ENCODE assay signal across 1 cellular context in genomic region chr2:48508461-48509124, GRCh38.
TF ChIP-seq lines count a peak whose summit lies in the region.

No MANE protein-coding gene starts in this region.

TF ChIP-seq in HepG2, 621 proteins besides CTCF, POLR2A, EP300 and RAD21 (continued from another document):
- 0 out of 2 replicates have a peak, but pooled peaks have one; percentile 9 for TF ChIP-seq PATZ1 (CRISPR knock-in tag; IDR thresholded peaks at IDR 0.05)
- TF ChIP-seq HDAC2 (CRISPR knock-in tag; IDR thresholded peaks at IDR 0.05): peak; percentile 24; the same call in 1 of the 2 replicates
- peak; percentile 21; the same call in 1 of the 2 replicates for TF ChIP-seq KAT8 (CRISPR knock-in tag; IDR thresholded peaks at IDR 0.05)
- peak; percentile 57 for TF ChIP-seq FOXA3 (CRISPR knock-in tag; IDR thresholded peaks at IDR 0.05)
- no peak for TF ChIP-seq SOX6 (IDR thresholded peaks at IDR 0.05)
- TF ChIP-seq SOX6 (CRISPR knock-in tag; IDR thresholded peaks at IDR 0.05): peak; percentile 22; the same call in 1 of the 2 replicates
- peak; percentile 58 for TF ChIP-seq SAP130 (CRISPR knock-in tag; IDR thresholded peaks at IDR 0.05; ENCODE audit: low read depth)
- no peak for TF ChIP-seq KIAA2018 (CRISPR knock-in tag; IDR thresholded peaks at IDR 0.05; ENCODE audit: borderline replicate concordance)
- no peak for TF ChIP-seq CENPBD1 (CRISPR knock-in tag; IDR thresholded peaks at IDR 0.05; ENCODE audit: borderline replicate concordance, low read depth)
- TF ChIP-seq HOXA9 (CRISPR knock-in tag; IDR thresholded peaks at IDR 0.05; ENCODE audit: borderline replicate concordance): no peak
- 0 out of 2 replicates have a peak, but pooled peaks have one; percentile 18 for TF ChIP-seq SALL1 (CRISPR knock-in tag; IDR thresholded peaks at IDR 0.05)
- TF ChIP-seq CEBPB (IDR thresholded peaks at IDR 0.05; ENCODE audit: borderline replicate concordance, low read depth, low read length): peak; percentile 73
- TF ChIP-seq SETDB1 (CRISPR knock-in tag; IDR thresholded peaks at IDR 0.05; ENCODE audit: borderline replicate concordance): no peak
- TF ChIP-seq FOSL2 (CRISPR knock-in tag; IDR thresholded peaks at IDR 0.05): peak; percentile 74
- TF ChIP-seq ZNF547 (CRISPR knock-in tag; IDR thresholded peaks at IDR 0.05): no peak
- TF ChIP-seq ZNF709 (CRISPR knock-in tag; IDR thresholded peaks at IDR 0.05): no peak
- TF ChIP-seq KLF16 (CRISPR knock-in tag; IDR thresholded peaks at IDR 0.05): 0 out of 4 replicates have a peak, but pooled peaks of 1 of the 2 experiments have one; percentile 31
- TF ChIP-seq MEIS2 (CRISPR knock-in tag; IDR thresholded peaks at IDR 0.05): no peak
